In genomic region chr4:3510481-3510880, GRCh38 we compare ENCODE assay signal across 23 cellular contexts. TPM values are rescaled to one million over a fixed set of nuclear protein-coding genes. Genes with fewer than 3 reads are reported as not detected.
"Had no signal": no experiment of that assay in that cellular context is flagged by ENCODE, and none has a peak within 500 bp of the region (broad histone marks: within the 10 kb centered on the region; RNA-seq: fewer than 3 reads in every experiment).

No MANE protein-coding gene starts in this region.

- DNase-seq: IMR-90, Kasumi-1, MM.1S, NCI-H1092 treated with DMSO at 0.1 percent for 48 hours, NCI-H1436, NCI-H187, NCI-H2029, NCI-H2081 treated with DMSO at 0.1 percent for 48 hours, NCI-H2171, NCI-H226, NCI-H446, NCI-H510A, NCI-H524 treated with DMSO at 0.1 percent for 48 hours, NCI-H69, NCI-H774, RPMI8226, SHP77 treated with DMSO at 0.1 percent for 48 hours, SJCRH30 had no signal

- H3K9me3 ChIP-seq: SJCRH30 had no signal

- H3K4me3 ChIP-seq: SJCRH30 had no signal

- H3K4me2 ChIP-seq: KMS-11 had no signal

- ATAC-seq: HepG2, SK-N-SH treated with all-trans-retinoic acid at 6 μM for 48 hours had no signal

- H3K27me3 ChIP-seq: SJCRH30 had no signal

- H3K27ac ChIP-seq: KMS-11, SJCRH30 had no signal

- H3K4me1 ChIP-seq: SJCRH30 had no signal

- FAIRE-seq: HepG2, RCC 7860 had no signal

- H3K9ac ChIP-seq: KMS-11 had no signal

RNA-seq across cellular contexts. Expression of gene DOK7, which starts 47.4 kb away (rescaled TPM):
- total RNA-seq: HT1080, IMR-90 had no signal
- polyA plus RNA-seq: IMR-90 had no signal
